In genomic region chr12:6769681-6770080, GRCh38 we compare ENCODE assay signal across 14 cellular contexts. TPM values are rescaled to one million over a fixed set of nuclear protein-coding genes. Genes with fewer than 3 reads are reported as not detected.
DNase-seq lines count a peak whose midpoint lies in the region; ATAC-seq and TF ChIP-seq lines count a peak whose summit lies in the region.
"Had no signal": no experiment of that assay in that cellular context is flagged by ENCODE, and none has a peak within 500 bp of the region (broad histone marks: within the 10 kb centered on the region; RNA-seq: fewer than 3 reads in every experiment).

No MANE protein-coding gene starts in this region.

- intact Hi-C loops in breast epithelium (cut with DNase I; ENCODE audit: low total_unique reads) (no loop called here), MCF 10A (cut with micrococcal nuclease) (no loop called here), vagina (cut with DNase I) (loop anchor here (5.0 kb wide), 1 partner anchor 58 kb away; the partner anchor contains the start of gene P3H3)

- CTCF ChIA-PET in MCF 10A (lab: Yijun Ruan, JAX), result interaction anchor here (0.7 to 7.8 kb wide), 3 partner anchors 9 to 81 kb away, joined by 3 to 174 read pairs (median 3); partner anchors contain the start of gene MLF2

- BruUV-seq in MCF 10A (replicated peaks; lab: Mats Ljungman, UMichigan), result no TSS peak

- H3K36me3 Mint-ChIP-seq in MCF 10A (ENCODE audit: insufficient read depth, unreplicated experiment) (peaks cover 15% of the 10 kb centered on the region), brain (peaks cover 23% of the 10 kb centered on the region), nephron progenitor cell (ENCODE audit: low read depth) (peaks cover 15% of the 10 kb centered on the region)
- no peaks in the 10 kb centered on the region for H3K36me3 Mint-ChIP-seq in stimulated activated memory B cell treated with anti-CD40 and anti-IgM and Interleukin-4, amounts not matched to agents 10 μg/mL and 1 μg/mL and 100 μg/mL, for 72 hours

- no peaks in the 10 kb centered on the region for H3K27me3 ChIP-seq in breast epithelium
- H3K27me3 ChIP-seq in vagina, result no peaks in the 10 kb centered on the region
- H3K27me3 ChIP-seq: ovary, Peyer's patch had no signal

- no peaks in the 10 kb centered on the region for H3K9me3 ChIP-seq in breast epithelium
- no peaks in the 10 kb centered on the region for H3K9me3 ChIP-seq in vagina
- H3K9me3 ChIP-seq: heart left ventricle, ovary, Peyer's patch had no signal

- H3K27me3 Mint-ChIP-seq in MCF 10A (ENCODE audit: insufficient read depth, unreplicated experiment) (no peaks in the 10 kb centered on the region), brain (peaks cover 12% of the 10 kb centered on the region), nephron progenitor cell (ENCODE audit: low read depth, poor library complexity) (peaks cover 8% of the 10 kb centered on the region)
- H3K27me3 Mint-ChIP-seq in stimulated activated memory B cell treated with anti-CD40 and anti-IgM and Interleukin-4, amounts not matched to agents 10 μg/mL and 1 μg/mL and 100 μg/mL, for 72 hours, result peaks cover 89% of the 10 kb centered on the region

- H3K9me3 Mint-ChIP-seq in MCF 10A (ENCODE audit: unreplicated experiment) (no peaks in the 10 kb centered on the region), brain (peaks cover 0 to 4% (median 0%) of the 10 kb centered on the region in 5 experiments), nephron progenitor cell (no peaks in the 10 kb centered on the region)
- no peaks in the 10 kb centered on the region for H3K9me3 Mint-ChIP-seq in stimulated activated memory B cell treated with anti-CD40 and anti-IgM and Interleukin-4, amounts not matched to agents 10 μg/mL and 1 μg/mL and 100 μg/mL, for 72 hours
- H3K9me3 Mint-ChIP-seq: activated B cell treated with CpG ODN at 0.5 μM for 24 hours had no signal

- TF ChIP-seq POLR2A in breast epithelium (IDR thresholded peaks at IDR 0.05) (no peak), vagina (IDR thresholded peaks at IDR 0.05) (no peak)

- H3K36me3 ChIP-seq in breast epithelium, result no peaks in the 10 kb centered on the region
- H3K36me3 ChIP-seq in vagina, result peaks cover 0 to 20% of the 10 kb centered on the region in 2 donors
- H3K36me3 ChIP-seq: ovary had no signal

- H3K4me3 Mint-ChIP-seq in MCF 10A (ENCODE audit: unreplicated experiment) (no peak overlapping the region), brain (peak overlapping the region; percentile 7 to 99 (median 95)), nephron progenitor cell (peak overlapping the region; percentile 97)
- H3K4me3 Mint-ChIP-seq in stimulated activated memory B cell treated with anti-CD40 and anti-IgM and Interleukin-4, amounts not matched to agents 10 μg/mL and 1 μg/mL and 100 μg/mL, for 72 hours, result no peak overlapping the region
- H3K4me3 Mint-ChIP-seq: activated B cell treated with CpG ODN at 0.5 μM for 24 hours had no signal

- POLR2A ChIA-PET in MCF 10A (lab: Yijun Ruan, JAX), result interaction anchor here (1.4 kb wide), 1 partner anchor 17 kb away, joined by 9 read pairs; the partner anchor contains the start of gene MLF2

- peaks cover 11 to 23% of the 10 kb centered on the region in 2 donors for H3K4me1 ChIP-seq in breast epithelium
- H3K4me1 ChIP-seq in vagina, result peaks cover 61% of the 10 kb centered on the region

- no peak overlapping the region for H3K4me3 ChIP-seq in breast epithelium
- no peak overlapping the region for H3K4me3 ChIP-seq in vagina

- H3K27ac ChIP-seq in breast epithelium, result peak overlapping the region; percentile 95 to 100
- peak overlapping the region; percentile 97 for H3K27ac ChIP-seq in vagina

- H3K27ac Mint-ChIP-seq in MCF 10A (ENCODE audit: low read depth, unreplicated experiment), result no peak overlapping the region
- H3K27ac Mint-ChIP-seq in brain, result peak overlapping the region in 4 of 5 experiments; percentile 76 to 99 (median 98)
- H3K27ac Mint-ChIP-seq in nephron progenitor cell, result no peak overlapping the region
- H3K27ac Mint-ChIP-seq in stimulated activated memory B cell treated with anti-CD40 and anti-IgM and Interleukin-4, amounts not matched to agents 10 μg/mL and 1 μg/mL and 100 μg/mL, for 72 hours, result no peak overlapping the region
- H3K27ac Mint-ChIP-seq: activated B cell treated with CpG ODN at 0.5 μM for 24 hours had no signal

- DNase-seq in breast epithelium (ENCODE audit: low spot score in 2 of 2) (no peak), MCF 10A (ENCODE audit: unreplicated experiment) (no peak), nephron progenitor cell (no peak), vagina (ENCODE audit: extremely low spot score in 2 of 2) (no peak), cortex of kidney (lab: John Stamatoyannopoulos, UW) (no peak), NCI-H1105 (lab: John Stamatoyannopoulos, UW) (no peak)
- DNase-seq: activated B cell treated with CpG ODN at 0.5 μM for 24 hours, NCI-H1092 treated with DMSO at 0.1 percent for 48 hours, Peyer's patch had no signal

- TF ChIP-seq CTCF in breast epithelium (IDR thresholded peaks at IDR 0.05) (no peak), MCF 10A (IDR thresholded peaks at IDR 0.05; ENCODE audit: unreplicated experiment) (no peak), brain (conservative IDR thresholded peaks at IDR 0.05) (no peak), nephron progenitor cell (IDR thresholded peaks at IDR 0.05) (no peak), vagina (IDR thresholded peaks at IDR 0.05) (no peak)

- H3K4me1 Mint-ChIP-seq in MCF 10A (ENCODE audit: insufficient read depth, unreplicated experiment) (peaks cover 53% of the 10 kb centered on the region), brain (peaks cover 70% of the 10 kb centered on the region), nephron progenitor cell (peaks cover 72% of the 10 kb centered on the region)
- H3K4me1 Mint-ChIP-seq in stimulated activated memory B cell treated with anti-CD40 and anti-IgM and Interleukin-4, amounts not matched to agents 10 μg/mL and 1 μg/mL and 100 μg/mL, for 72 hours, result peaks cover 53% of the 10 kb centered on the region

- ATAC-seq in stimulated activated memory B cell treated with anti-CD40 and anti-IgM and Interleukin-4, amounts not matched to agents 10 μg/mL and 1 μg/mL and 100 μg/mL, for 72 hours, result no peak
- ATAC-seq: heart left ventricle had no signal

RNA-seq across cellular contexts. Expression of gene LAG3, which starts 2.6 kb away (rescaled TPM):
- total RNA-seq in breast epithelium, result 1 to 10 TPM in 1 of 3 donors, under 1 TPM in 2; 0.44 to 1.3 (median 0.80) TPM
- total RNA-seq in MCF 10A (2022), result 0.58 and 1.0 TPM in 2 replicates
- 0.81 TPM for polyA plus RNA-seq in brain (ENCODE audit: insufficient read depth, low read depth, low replicate concordance)
- total RNA-seq in vagina, result 10.3 TPM
- total RNA-seq: activated B cell treated with CpG ODN at 0.5 μM for 24 hours had no signal

RNA-seq across cellular contexts. Expression of gene PTMS, which starts 3.5 kb away (rescaled TPM):
- total RNA-seq in breast epithelium (100 to 1,000 TPM in 1 of 3 donors, 10 to 100 TPM in 2; 70.9 to 101 (median 85.8) TPM), MCF 10A (2022) (242 and 284 TPM in 2 replicates), vagina (132 TPM)
- 1,278 TPM for polyA plus RNA-seq in brain (ENCODE audit: insufficient read depth, low read depth, low replicate concordance)

RNA-seq across cellular contexts. Expression of gene MLF2, which starts 16.7 kb away (rescaled TPM):
- total RNA-seq in breast epithelium (100 to 1,000 TPM; 130 to 168 (median 159) TPM), MCF 10A (2022) (151 and 162 TPM in 2 replicates), vagina (150 TPM)
- 293 TPM for polyA plus RNA-seq in brain (ENCODE audit: insufficient read depth, low read depth, low replicate concordance)

RNA-seq across cellular contexts. Expression of gene CD4, which starts 19.6 kb away (rescaled TPM):
- total RNA-seq in breast epithelium (10 to 100 TPM in 2 of 3 donors, 1 to 10 TPM in 1; 5.9 to 29.0 (median 11.0) TPM), MCF 10A (2022) (not detected in 2 replicates), vagina (14.2 TPM)
- polyA plus RNA-seq in brain (ENCODE audit: insufficient read depth, low read depth, low replicate concordance), result 13.7 TPM
- total RNA-seq: dermis microvascular lymphatic vessel endothelial cell had no signal

RNA-seq across cellular contexts. Expression of gene COPS7A, which starts 45.8 kb away (rescaled TPM):
- 10 to 100 TPM; 52.1 to 72.2 (median 59.9) TPM for total RNA-seq in breast epithelium
- total RNA-seq in MCF 10A (2022), result 55.5 and 61.3 TPM in 2 replicates
- 77.8 TPM for polyA plus RNA-seq in brain (ENCODE audit: insufficient read depth, low read depth, low replicate concordance)
- total RNA-seq in vagina, result 35.4 TPM

Comparison
In these comparisons a context has a peak if more than half of its experiments do, and no peak if none do; other contexts are left out.
1. H3K27ac Mint-ChIP-seq: peak in brain (4 of 5); none in MCF 10A (single experiment), nephron progenitor cell (single experiment) and stimulated activated memory B cell treated with anti-CD40 and anti-IgM and Interleukin-4, amounts not matched to agents 10 μg/mL and 1 μg/mL and 100 μg/mL, for 72 hours (single experiment).
2. H3K4me3 Mint-ChIP-seq: peak in brain (5 of 5) and nephron progenitor cell (single experiment); none in MCF 10A (single experiment) and stimulated activated memory B cell treated with anti-CD40 and anti-IgM and Interleukin-4, amounts not matched to agents 10 μg/mL and 1 μg/mL and 100 μg/mL, for 72 hours (single experiment).